Comparison of ENCODE assay signal across 13 cellular contexts in the genomic region with DNA sequence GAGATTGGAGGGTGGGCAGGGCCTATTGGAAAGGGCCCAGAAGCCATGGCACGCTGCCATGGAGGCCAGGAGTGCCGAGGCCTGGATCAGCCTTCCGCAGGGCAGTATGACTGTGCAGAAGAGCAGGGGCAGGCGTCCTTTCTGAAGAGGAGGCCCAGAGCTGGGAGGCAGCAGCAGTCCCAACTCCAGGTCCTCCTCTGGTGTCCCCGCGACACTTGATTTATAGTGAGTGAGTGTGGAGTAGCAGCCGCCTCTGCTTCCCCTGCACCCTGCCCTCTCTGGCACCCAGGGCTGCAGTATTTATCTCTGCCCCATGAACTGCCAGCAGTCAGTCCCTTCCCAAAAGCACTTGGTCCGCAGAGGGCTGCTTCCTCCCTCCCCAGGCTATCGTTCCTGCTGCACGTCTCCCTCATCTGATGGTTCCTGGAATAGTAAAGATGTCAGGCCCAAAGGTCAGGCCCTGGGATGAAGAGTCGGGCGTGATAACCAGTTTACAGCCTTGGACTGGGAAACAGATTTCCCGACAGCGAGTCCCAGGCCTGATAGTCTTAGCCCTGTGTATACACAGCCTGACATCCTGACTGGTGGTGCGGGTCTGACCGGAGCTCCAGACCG. TPM values are rescaled to one million over a fixed set of nuclear protein-coding genes. Genes with fewer than 3 reads are reported as not detected.
DNase-seq lines count a peak whose midpoint lies in the region; ATAC-seq and TF ChIP-seq lines count a peak whose summit lies in the region.
"Had no signal": no experiment of that assay in that cellular context is flagged by ENCODE, and none has a peak within 500 bp of the region (broad histone marks: within the 10 kb centered on the region; RNA-seq: fewer than 3 reads in every experiment).

No MANE protein-coding gene starts in this region.

- H3K36me3 ChIP-seq in right atrium auricular region (peaks cover 6% of the 10 kb centered on the region), psoas muscle (ENCODE audit: insufficient read depth in 1 of 2, low read depth in 1 of 2) (peaks cover 0 to 7% of the 10 kb centered on the region in 2 donors)

- intact Hi-C loops in psoas muscle (cut with DNase I) = no loop called here

- H3K4me1 Mint-ChIP-seq in activated CD4-positive, alpha-beta memory T cell treated with anti-CD3 and anti-CD28 coated beads, Interleukin-2, amount 10 ng/mL, durations not matched to agents 7 days and 5 days = peaks cover 93% of the 10 kb centered on the region

- H3K9me3 Mint-ChIP-seq in activated CD4-positive, alpha-beta memory T cell treated with anti-CD3 and anti-CD28 coated beads, Interleukin-2, amount 10 ng/mL, durations not matched to agents 7 days and 5 days = no peaks in the 10 kb centered on the region
- H3K9me3 Mint-ChIP-seq: IgD-negative memory B cell had no signal

- ATAC-seq in psoas muscle = peak in 3 of 4 donors; percentile 23 to 39 (median 39)
- no peak for ATAC-seq in HG03354 (IDR thresholded peaks at IDR 0.05; ENCODE audit: poor library complexity, severe bottlenecking, unreplicated experiment)
- no peak for ATAC-seq in GM19328 (IDR thresholded peaks at IDR 0.05; ENCODE audit: unreplicated experiment)
- ATAC-seq in GM21526 (IDR thresholded peaks at IDR 0.05; ENCODE audit: low FRiP score, unreplicated experiment) = no peak
- ATAC-seq: activated CD4-positive, CD25-positive, alpha-beta regulatory T cell treated with anti-CD3 and anti-CD28 coated beads, Interleukin-2, amount 50 U/mL, for 24 hours had no signal

- peak overlapping the region; percentile 96 for H3K27ac Mint-ChIP-seq in activated CD4-positive, alpha-beta memory T cell treated with anti-CD3 and anti-CD28 coated beads, Interleukin-2, amount 10 ng/mL, durations not matched to agents 7 days and 5 days
- H3K27ac Mint-ChIP-seq: IgD-negative memory B cell had no signal

- H3K27me3 Mint-ChIP-seq in activated CD4-positive, alpha-beta memory T cell treated with anti-CD3 and anti-CD28 coated beads, Interleukin-2, amount 10 ng/mL, durations not matched to agents 7 days and 5 days = no peaks in the 10 kb centered on the region
- H3K27me3 Mint-ChIP-seq: IgD-negative memory B cell had no signal

- DNase-seq in ELF-1 (ENCODE audit: low read depth, low spot score) = peak; percentile 75
- DNase-seq in activated CD4-positive, alpha-beta memory T cell treated with anti-CD3 and anti-CD28 coated beads, Interleukin-2, amount 10 ng/mL, durations not matched to agents 7 days and 5 days = no peak
- DNase-seq in right atrium auricular region (ENCODE audit: low spot score) = no peak
- peak in 1 of 2 donors; percentile 68 for DNase-seq in psoas muscle
- DNase-seq in NCI-H1105 treated with DMSO at 0.1 percent for 48 hours (lab: John Stamatoyannopoulos, UW) = no peak
- DNase-seq: aorta, retina had no signal

- no peaks in the 10 kb centered on the region for H3K27me3 ChIP-seq in right atrium auricular region
- H3K27me3 ChIP-seq in psoas muscle (ENCODE audit: insufficient read depth in 3 of 3, low read length in 2 of 3) = no peaks in the 10 kb centered on the region

- no peak for TF ChIP-seq CTCF in right atrium auricular region (IDR thresholded peaks at IDR 0.05)
- no peak for TF ChIP-seq CTCF in psoas muscle (IDR thresholded peaks at IDR 0.05)

- CTCF ChIA-PET in activated CD4-positive, alpha-beta memory T cell treated with anti-CD3 and anti-CD28 coated beads, Interleukin-2, amount 10 ng/mL, durations not matched to agents 7 days and 5 days (lab: Charles Lee) = interaction anchor here (0.7 to 3.2 kb wide), 5 partner anchors 8 to 156 kb away, joined by 3 to 22 read pairs (median 3); no protein-coding TSS in a partner anchor

- no peak overlapping the region for H3K4me3 Mint-ChIP-seq in activated CD4-positive, alpha-beta memory T cell treated with anti-CD3 and anti-CD28 coated beads, Interleukin-2, amount 10 ng/mL, durations not matched to agents 7 days and 5 days
- H3K4me3 Mint-ChIP-seq: IgD-negative memory B cell had no signal

- no peak overlapping the region for H3K4me3 ChIP-seq in right atrium auricular region
- no peak overlapping the region for H3K4me3 ChIP-seq in psoas muscle

- POLR2A ChIA-PET in activated CD4-positive, alpha-beta memory T cell treated with anti-CD3 and anti-CD28 coated beads, Interleukin-2, amount 10 ng/mL, durations not matched to agents 7 days and 5 days (lab: Charles Lee) = interaction anchor here (1.0 to 1.3 kb wide), 4 partner anchors 10 to 160 kb away, joined by 3 read pairs; no protein-coding TSS in a partner anchor

- H3K36me3 Mint-ChIP-seq in activated CD4-positive, alpha-beta memory T cell treated with anti-CD3 and anti-CD28 coated beads, Interleukin-2, amount 10 ng/mL, durations not matched to agents 7 days and 5 days (ENCODE audit: low read depth) = peaks cover 45% of the 10 kb centered on the region
- H3K36me3 Mint-ChIP-seq: IgD-negative memory B cell had no signal

- H3K4me1 ChIP-seq in right atrium auricular region = peaks cover 0 to 86% of the 10 kb centered on the region in 2 donors
- H3K4me1 ChIP-seq in psoas muscle = peaks cover 90% of the 10 kb centered on the region

- H3K27ac ChIP-seq in right atrium auricular region (peak overlapping the region; percentile 57 to 65), psoas muscle (peak overlapping the region; percentile 94)
- H3K27ac ChIP-seq: epithelial cell of prostate had no signal

- no peaks in the 10 kb centered on the region for H3K9me3 ChIP-seq in right atrium auricular region
- no peaks in the 10 kb centered on the region for H3K9me3 ChIP-seq in psoas muscle

- WGBS in psoas muscle, 3 donors = 22 to 36% (median 26%) methylated on average over 16 to 17 of the region's 17 CpGs

RNA-seq across cellular contexts. Expression of a gene that starts 32.9 kb away (rescaled TPM):
- total RNA-seq in activated CD4-positive, alpha-beta memory T cell treated with anti-CD3 and anti-CD28 coated beads, Interleukin-2, amount 10 ng/mL, durations not matched to agents 7 days and 5 days = 10 to 100 TPM; 70.7 to 75.5 TPM
- total RNA-seq in right atrium auricular region (10 to 100 TPM; 21.2 to 21.8 TPM), psoas muscle (10 to 100 TPM; 15.0 to 24.2 (median 20.3) TPM)
- polyA plus RNA-seq in psoas muscle = 10 to 100 TPM; 10.2 to 16.3 (median 15.5) TPM

RNA-seq across cellular contexts. Expression of a gene that starts 51.5 kb away (rescaled TPM):
- 10 to 100 TPM; 68.7 to 69.8 TPM for total RNA-seq in activated CD4-positive, alpha-beta memory T cell treated with anti-CD3 and anti-CD28 coated beads, Interleukin-2, amount 10 ng/mL, durations not matched to agents 7 days and 5 days
- total RNA-seq in right atrium auricular region = 10 to 100 TPM; 39.9 to 56.8 TPM
- 10 to 100 TPM in 3 of 4 donors, 1 to 10 TPM in 1; 8.5 to 43.5 (median 23.6) TPM for total RNA-seq in psoas muscle
- polyA plus RNA-seq in psoas muscle = 10 to 100 TPM in 1 of 3 donors, 1 to 10 TPM in 2; 5.3 to 24.4 (median 7.5) TPM

Comparison
In these comparisons a context has a peak if more than half of its experiments do, and no peak if none do; other contexts are left out.
1. ATAC-seq: peak in psoas muscle (3 of 4); none in HG03354 (single experiment), GM19328 (single experiment) and GM21526 (single experiment).